In genomic region chr9:117247271-117247670, GRCh38 we compare ENCODE assay signal across 9 cellular contexts.
DNase-seq lines count a peak whose midpoint lies in the region; ATAC-seq and TF ChIP-seq lines count a peak whose summit lies in the region.
"Had no signal": no experiment of that assay in that cellular context is flagged by ENCODE, and none has a peak within 500 bp of the region (broad histone marks: within the 10 kb centered on the region; RNA-seq: fewer than 3 reads in every experiment).

No MANE protein-coding gene starts in this region.

- H3K27ac ChIP-seq in DND-41 (ENCODE audit: low read length), result no peak overlapping the region
- H3K27ac ChIP-seq in uterus, result no peak overlapping the region

- H3K9ac ChIP-seq in DND-41 (ENCODE audit: low read depth, low read length), result no peak overlapping the region

- H2AFZ ChIP-seq in DND-41 (ENCODE audit: low read depth, low read length), result no peak overlapping the region

- no peak for ATAC-seq in DND-41 (ENCODE audit: insufficient read depth, low read depth)
- peak; percentile 62 for ATAC-seq in left lobe of liver
- ATAC-seq in HG02763 (IDR thresholded peaks at IDR 0.05; ENCODE audit: unreplicated experiment), result no peak
- ATAC-seq in HG02610 (IDR thresholded peaks at IDR 0.05; ENCODE audit: unreplicated experiment), result no peak

- H3K4me3 ChIP-seq in DND-41 (ENCODE audit: low read depth in 1 of 2, low read length in 2 of 2) (no peak overlapping the region), uterus (no peak overlapping the region)

- no peak overlapping the region for H3K4me2 ChIP-seq in DND-41 (ENCODE audit: insufficient read depth, low read length)

- no peak for TF ChIP-seq POLR2A in uterus (IDR thresholded peaks at IDR 0.05)

- H3K27me3 ChIP-seq in DND-41 (ENCODE audit: insufficient read depth, low read length, poor library complexity) (no peaks in the 10 kb centered on the region), uterus (no peaks in the 10 kb centered on the region)

- H3K9me3 ChIP-seq in DND-41 (ENCODE audit: insufficient read depth, low read length, severe bottlenecking) (no peaks in the 10 kb centered on the region), uterus (no peaks in the 10 kb centered on the region)

- no peaks in the 10 kb centered on the region for H3K79me2 ChIP-seq in DND-41 (ENCODE audit: insufficient read depth, low read length)

- no peak for DNase-seq in DND-41
- peak; percentile 2 for DNase-seq in HK-2 (ENCODE audit: unreplicated experiment)
- peak; percentile 23 for DNase-seq in SW480 (ENCODE audit: low spot score)
- DNase-seq in left lobe of liver (ENCODE audit: low spot score), result no peak
- no peak for DNase-seq in activated CD8-positive, alpha-beta memory T cell treated with anti-CD3 and anti-CD28 coated beads, Interleukin-2, amount 50 U/mL, for 48 hours
- no peak for DNase-seq in uterus
- DNase-seq: SIG-M5 had no signal

- intact Hi-C loops in uterus (cut with DNase I; ENCODE audit: low total_unique reads), result no loop called here

- TF ChIP-seq CTCF in DND-41 (IDR thresholded peaks at IDR 0.05; ENCODE audit: borderline replicate concordance, extremely low read depth, low read length, poor library complexity, severe bottlenecking) (peak; percentile 40), uterus (IDR thresholded peaks at IDR 0.05) (no peak)

- H3K4me1 ChIP-seq in DND-41 (ENCODE audit: insufficient read depth, low read length) (no peaks in the 10 kb centered on the region), uterus (no peaks in the 10 kb centered on the region)

- no peaks in the 10 kb centered on the region for H3K36me3 ChIP-seq in DND-41 (ENCODE audit: insufficient read depth, low read length)
- H3K36me3 ChIP-seq in uterus, result no peaks in the 10 kb centered on the region

- H4K20me1 ChIP-seq in DND-41 (ENCODE audit: insufficient read depth, low read length), result no peaks in the 10 kb centered on the region

Comparison
In these comparisons a context has a peak if more than half of its experiments do, and no peak if none do; other contexts are left out.
1. DNase-seq: peak in HK-2 (single experiment) and SW480 (single experiment); none in DND-41 (single experiment), left lobe of liver (single experiment), activated CD8-positive, alpha-beta memory T cell treated with anti-CD3 and anti-CD28 coated beads, Interleukin-2, amount 50 U/mL, for 48 hours (single experiment) and uterus (0 of 2).